In the genomic region with DNA sequence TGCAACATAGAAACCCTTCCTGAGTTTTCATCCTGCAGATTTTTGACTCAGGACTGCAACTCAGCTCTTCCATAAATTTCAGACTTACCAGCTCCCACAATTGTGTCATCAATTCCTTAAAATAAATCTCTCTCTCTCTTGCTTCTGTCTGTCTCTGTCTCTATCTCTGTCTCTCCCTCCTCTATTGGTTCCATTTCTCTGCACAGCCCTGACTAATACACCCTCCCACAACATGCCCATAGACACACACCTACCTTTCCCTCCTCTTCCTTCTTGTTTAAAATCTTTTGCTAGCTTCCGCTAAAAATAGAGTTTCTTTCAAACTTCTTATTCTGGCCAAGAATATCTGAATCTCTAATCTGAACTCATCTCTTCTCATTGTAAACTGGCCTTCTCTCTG, we compare ENCODE assay signal across 36 cellular contexts. TPM values are rescaled to one million over a fixed set of nuclear protein-coding genes. Genes with fewer than 3 reads are reported as not detected.
"Had no signal": no experiment of that assay in that cellular context is flagged by ENCODE, and none has a peak within 500 bp of the region (broad histone marks: within the 10 kb centered on the region; RNA-seq: fewer than 3 reads in every experiment).

No MANE protein-coding gene starts in this region.

- H3K36me3 Mint-ChIP-seq: activated CD4-positive, alpha-beta memory T cell treated with anti-CD3 and anti-CD28 coated beads for 36 hours; activated naive CD4-positive, alpha-beta T cell treated with anti-CD3 and anti-CD28 coated beads, Interleukin-2, amount 10 ng/mL, durations not matched to agents 7 days and 5 days; activated naive CD4-positive, alpha-beta T cell treated with anti-CD3 and anti-CD28 coated beads, Interleukin-2, amount 50 U/mL, for 24 hours; activated naive CD8-positive, alpha-beta T cell; activated naive CD8-positive, alpha-beta T cell treated with anti-CD3 and anti-CD28 coated beads, Interleukin-2, amount 10 ng/mL, durations not matched to agents 7 days and 5 days; brain had no signal

- H3K27ac Mint-ChIP-seq: activated B cell treated with CpG ODN at 0.5 μM for 24 hours; activated CD4-positive, alpha-beta memory T cell treated with anti-CD3 and anti-CD28 coated beads for 36 hours; activated CD4-positive, alpha-beta T cell treated with anti-CD3 and anti-CD28 coated beads, Interleukin-2, amount 10 ng/mL, durations not matched to agents 24 days and 14 days; activated CD8-positive, alpha-beta T cell treated with anti-CD3 and anti-CD28 coated beads for 36 hours; activated naive CD4-positive, alpha-beta T cell treated with anti-CD3 and anti-CD28 coated beads, Interleukin-2, amount 10 ng/mL, durations not matched to agents 7 days and 5 days; activated naive CD4-positive, alpha-beta T cell treated with anti-CD3 and anti-CD28 coated beads, Interleukin-2, amount 50 U/mL, for 24 hours; activated naive CD8-positive, alpha-beta T cell; activated naive CD8-positive, alpha-beta T cell treated with anti-CD3 and anti-CD28 coated beads, Interleukin-2, amount 10 ng/mL, durations not matched to agents 7 days and 5 days; activated naive CD8-positive, alpha-beta T cell treated with anti-CD3 and anti-CD28 coated beads, Interleukin-2, amount 50 U/mL, for 24 hours; activated T-cell treated with anti-CD3 and anti-CD28 coated beads, Interleukin-2, amount 50 U/mL, for 72 hours; activated T-helper 1 cell treated with anti-CD3 and anti-CD28 coated beads, Interleukin-12 subunit alpha, Interleukin-12 subunit beta, Interleukin-2, Interleukin-4 antibody, amounts not matched to agents 30 ng/mL and 10 ng/mL and 1 ng/mL, durations not matched to agents 14 hours and 24 hours and 36 hours; activated T-helper 2 cell treated with anti-CD3 and anti-CD28 coated beads, Interferon-gamma antibody, Interleukin-2, Interleukin-4, amounts not matched to agents 10 μg/mL and 5 μg/mL and 100 μg/mL, durations not matched to agents 14 hours and 24 hours and 36 hours; brain; T-helper 1 cell treated with Interleukin-12 subunit alpha and Interleukin-12 subunit beta and Interleukin-4 antibody, amounts not matched to agents 30 μg/mL and 1 μg/mL, for 36 hours; T-helper 2 cell treated with Interferon-gamma antibody and Interleukin-4, amounts not matched to agents 5 μg/mL and 100 μg/mL, for 36 hours had no signal

- H3K4me3 Mint-ChIP-seq: activated B cell treated with CpG ODN at 0.5 μM for 24 hours; activated CD4-positive, alpha-beta memory T cell treated with anti-CD3 and anti-CD28 coated beads for 36 hours; activated CD4-positive, alpha-beta T cell treated with anti-CD3 and anti-CD28 coated beads, Interleukin-2, amount 10 ng/mL, durations not matched to agents 24 days and 14 days; activated CD8-positive, alpha-beta T cell treated with anti-CD3 and anti-CD28 coated beads for 36 hours; activated naive CD4-positive, alpha-beta T cell treated with anti-CD3 and anti-CD28 coated beads, Interleukin-2, amount 10 ng/mL, durations not matched to agents 7 days and 5 days; activated naive CD4-positive, alpha-beta T cell treated with anti-CD3 and anti-CD28 coated beads, Interleukin-2, amount 50 U/mL, for 24 hours; activated naive CD8-positive, alpha-beta T cell; activated naive CD8-positive, alpha-beta T cell treated with anti-CD3 and anti-CD28 coated beads, Interleukin-2, amount 10 ng/mL, durations not matched to agents 7 days and 5 days; activated naive CD8-positive, alpha-beta T cell treated with anti-CD3 and anti-CD28 coated beads, Interleukin-2, amount 50 U/mL, for 24 hours; activated T-cell treated with anti-CD3 and anti-CD28 coated beads, Interleukin-2, amount 50 U/mL, for 4 hours; activated T-cell treated with anti-CD3 and anti-CD28 coated beads, Interleukin-2, amount 50 U/mL, for 72 hours; activated T-helper 1 cell treated with anti-CD3 and anti-CD28 coated beads, Interleukin-12 subunit alpha, Interleukin-12 subunit beta, Interleukin-2, Interleukin-4 antibody, amounts not matched to agents 30 ng/mL and 10 ng/mL and 1 ng/mL, durations not matched to agents 14 hours and 24 hours and 36 hours; brain; central memory CD8-positive, alpha-beta T cell; T-helper 1 cell treated with Interleukin-12 subunit alpha and Interleukin-12 subunit beta and Interleukin-4 antibody, amounts not matched to agents 30 μg/mL and 1 μg/mL, for 36 hours; T-helper 2 cell treated with Interferon-gamma antibody and Interleukin-4, amounts not matched to agents 5 μg/mL and 100 μg/mL, for 36 hours had no signal

- H3K27ac ChIP-seq: ascending aorta, cardiac muscle cell, VCaP had no signal

- H3K4me1 Mint-ChIP-seq: activated B cell treated with CpG ODN at 0.5 μM for 24 hours; activated CD4-positive, alpha-beta T cell treated with anti-CD3 and anti-CD28 coated beads, Interleukin-2, amount 10 ng/mL, durations not matched to agents 24 days and 14 days; activated naive CD4-positive, alpha-beta T cell treated with anti-CD3 and anti-CD28 coated beads, Interleukin-2, amount 10 ng/mL, durations not matched to agents 7 days and 5 days; activated naive CD4-positive, alpha-beta T cell treated with anti-CD3 and anti-CD28 coated beads, Interleukin-2, amount 50 U/mL, for 24 hours; activated naive CD8-positive, alpha-beta T cell treated with anti-CD3 and anti-CD28 coated beads, Interleukin-2, amount 10 ng/mL, durations not matched to agents 7 days and 5 days; activated naive CD8-positive, alpha-beta T cell treated with anti-CD3 and anti-CD28 coated beads, Interleukin-2, amount 50 U/mL, for 24 hours; brain; central memory CD8-positive, alpha-beta T cell had no signal

- H3K4me3 ChIP-seq: ascending aorta, cardiac muscle cell had no signal

- H3K36me3 ChIP-seq: ascending aorta, cardiac muscle cell had no signal

- H3K27me3 ChIP-seq: ascending aorta, cardiac muscle cell had no signal

- ATAC-seq: activated CD8-positive, alpha-beta T cell treated with anti-CD3 and anti-CD28 coated beads for 36 hours; activated naive CD8-positive, alpha-beta T cell treated with anti-CD3 and anti-CD28 coated beads, Interleukin-2, amount 50 U/mL, for 24 hours; activated T-cell treated with anti-CD3 and anti-CD28 coated beads, Interleukin-2, amount 50 U/mL, for 4 hours; activated T-cell treated with anti-CD3 and anti-CD28 coated beads, Interleukin-2, amount 50 U/mL, for 72 hours had no signal

- H3K9me3 Mint-ChIP-seq: activated CD4-positive, alpha-beta T cell treated with anti-CD3 and anti-CD28 coated beads, Interleukin-2, amount 10 ng/mL, durations not matched to agents 24 days and 14 days; activated CD8-positive, alpha-beta T cell treated with anti-CD3 and anti-CD28 coated beads for 36 hours; activated naive CD4-positive, alpha-beta T cell treated with anti-CD3 and anti-CD28 coated beads, Interleukin-2, amount 10 ng/mL, durations not matched to agents 7 days and 5 days; activated naive CD4-positive, alpha-beta T cell treated with anti-CD3 and anti-CD28 coated beads, Interleukin-2, amount 50 U/mL, for 24 hours; activated naive CD8-positive, alpha-beta T cell treated with anti-CD3 and anti-CD28 coated beads, Interleukin-2, amount 50 U/mL, for 24 hours; activated T-cell treated with anti-CD3 and anti-CD28 coated beads, Interleukin-2, amount 50 U/mL, for 72 hours; activated T-helper 1 cell treated with anti-CD3 and anti-CD28 coated beads, Interleukin-12 subunit alpha, Interleukin-12 subunit beta, Interleukin-2, Interleukin-4 antibody, amounts not matched to agents 30 ng/mL and 10 ng/mL and 1 ng/mL, durations not matched to agents 14 hours and 24 hours and 36 hours; activated T-helper 2 cell treated with anti-CD3 and anti-CD28 coated beads, Interferon-gamma antibody, Interleukin-2, Interleukin-4, amounts not matched to agents 10 μg/mL and 5 μg/mL and 100 μg/mL, durations not matched to agents 14 hours and 24 hours and 36 hours; central memory CD8-positive, alpha-beta T cell; T-helper 1 cell treated with Interleukin-12 subunit alpha and Interleukin-12 subunit beta and Interleukin-4 antibody, amounts not matched to agents 30 μg/mL and 1 μg/mL, for 36 hours; T-helper 2 cell treated with Interferon-gamma antibody and Interleukin-4, amounts not matched to agents 5 μg/mL and 100 μg/mL, for 36 hours had no signal

- H3K27me3 Mint-ChIP-seq: activated CD4-positive, alpha-beta memory T cell treated with anti-CD3 and anti-CD28 coated beads for 36 hours; activated CD4-positive, alpha-beta T cell treated with anti-CD3 and anti-CD28 coated beads, Interleukin-2, amount 10 ng/mL, durations not matched to agents 24 days and 14 days; activated naive CD8-positive, alpha-beta T cell treated with anti-CD3 and anti-CD28 coated beads, Interleukin-2, amount 10 ng/mL, durations not matched to agents 7 days and 5 days; central memory CD8-positive, alpha-beta T cell had no signal

- DNase-seq: activated B cell treated with CpG ODN at 0.5 μM for 24 hours; activated CD4-positive, alpha-beta memory T cell treated with anti-CD3 and anti-CD28 coated beads for 36 hours; activated CD4-positive, alpha-beta T cell treated with anti-CD3 and anti-CD28 coated beads for 4 hours; activated CD4-positive, alpha-beta T cell treated with anti-CD3 and anti-CD28 coated beads, Interleukin-2, amount 10 ng/mL, durations not matched to agents 24 days and 14 days; activated CD4-positive, alpha-beta T cell treated with anti-CD3 and anti-CD28 coated beads, Interleukin-2, amount 50 U/mL, for 1 hour; activated CD4-positive, alpha-beta T cell treated with anti-CD3 and anti-CD28 coated beads, Interleukin-2, amount 50 U/mL, for 4 hours; activated CD4-positive, CD25-positive, alpha-beta regulatory T cell treated with anti-CD3 and anti-CD28 coated beads, Interleukin-2, amount 50 U/mL, for 72 hours; activated CD8-positive, alpha-beta memory T cell treated with anti-CD3 and anti-CD28 coated beads, Interleukin-2, amount 50 U/mL, for 4 hours; activated CD8-positive, alpha-beta T cell treated with anti-CD3 and anti-CD28 coated beads for 36 hours; activated effector memory CD4-positive, alpha-beta T cell treated with Interleukin-2 at 50 U/mL for 16 hours; activated gamma-delta T cell; activated naive CD4-positive, alpha-beta T cell treated with anti-CD3 and anti-CD28 coated beads, Interleukin-2, amount 10 ng/mL, durations not matched to agents 7 days and 5 days; activated naive CD4-positive, alpha-beta T cell treated with Interleukin-2 at 50 U/mL for 16 hours; activated naive CD8-positive, alpha-beta T cell treated with anti-CD3 and anti-CD28 coated beads, Interleukin-2, amount 10 ng/mL, durations not matched to agents 7 days and 5 days; activated naive CD8-positive, alpha-beta T cell treated with anti-CD3 and anti-CD28 coated beads, Interleukin-2, amount 50 U/mL, for 24 hours; activated T-cell treated with anti-CD3 and anti-CD28 coated beads for 4 hours; activated T-cell treated with anti-CD3 and anti-CD28 coated beads, Interleukin-2, amount 50 U/mL, for 1 hour; activated T-cell treated with anti-CD3 and anti-CD28 coated beads, Interleukin-2, amount 50 U/mL, for 4 hours; activated T-cell treated with anti-CD3 and anti-CD28 coated beads, Interleukin-2, amount 50 U/mL, for 72 hours; amygdala; anterior cingulate cortex; cerebellar nuclear complex; T-helper 1 cell; T-helper 2 cell; T-helper 9 cell had no signal

- H3K4me1 ChIP-seq: ascending aorta had no signal

RNA-seq across cellular contexts. Expression of a gene that starts 22.9 kb away (rescaled TPM):
- total RNA-seq: activated B cell treated with CpG ODN at 0.5 μM for 24 hours; activated CD4-positive, alpha-beta T cell treated with anti-CD3 and anti-CD28 coated beads, Interleukin-2, amount 10 ng/mL, durations not matched to agents 24 days and 14 days; activated CD8-positive, alpha-beta T cell treated with anti-CD3 and anti-CD28 coated beads for 36 hours; activated naive CD8-positive, alpha-beta T cell treated with anti-CD3 and anti-CD28 coated beads, Interleukin-2, amount 10 ng/mL, durations not matched to agents 7 days and 5 days; activated T-cell treated with anti-CD3 and anti-CD28 coated beads, Interleukin-2, amount 50 U/mL, for 72 hours; activated T-helper 1 cell treated with anti-CD3 and anti-CD28 coated beads, Interleukin-12 subunit alpha, Interleukin-12 subunit beta, Interleukin-2, Interleukin-4 antibody, amounts not matched to agents 30 ng/mL and 10 ng/mL and 1 ng/mL, durations not matched to agents 14 hours and 24 hours and 36 hours; activated T-helper 2 cell treated with anti-CD3 and anti-CD28 coated beads, Interferon-gamma antibody, Interleukin-2, Interleukin-4, amounts not matched to agents 10 μg/mL and 5 μg/mL and 100 μg/mL, durations not matched to agents 14 hours and 24 hours and 36 hours; ascending aorta; cardiac muscle cell had no signal
- polyA plus RNA-seq: cardiac muscle cell had no signal
